ENCODE assay signal across 1 cellular context in the genomic region with DNA sequence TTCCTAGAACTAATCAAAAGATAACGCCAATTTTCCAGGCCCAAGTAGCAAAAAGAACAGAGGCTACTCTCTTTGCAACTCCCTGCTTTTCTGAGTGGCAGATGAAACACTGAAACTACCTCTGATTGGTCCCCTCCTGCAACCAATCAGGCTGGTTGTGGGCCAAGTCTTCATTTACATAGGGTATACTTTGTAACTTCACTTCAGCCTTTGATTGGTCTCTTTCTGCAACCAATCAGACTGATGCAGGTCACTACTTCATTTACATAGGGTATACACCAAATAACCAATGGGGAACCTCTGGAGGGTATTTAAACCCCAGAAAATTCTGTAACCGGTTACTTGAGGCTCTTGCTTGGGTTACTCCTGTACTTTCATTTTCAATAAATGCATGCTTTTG.
TF ChIP-seq lines count a peak whose summit lies in the region.

No MANE protein-coding gene starts in this region.

TF ChIP-seq in K562, 482 proteins besides CTCF, POLR2A, EP300 and RAD21 (continued from another document):
- TF ChIP-seq, protein P1, sequence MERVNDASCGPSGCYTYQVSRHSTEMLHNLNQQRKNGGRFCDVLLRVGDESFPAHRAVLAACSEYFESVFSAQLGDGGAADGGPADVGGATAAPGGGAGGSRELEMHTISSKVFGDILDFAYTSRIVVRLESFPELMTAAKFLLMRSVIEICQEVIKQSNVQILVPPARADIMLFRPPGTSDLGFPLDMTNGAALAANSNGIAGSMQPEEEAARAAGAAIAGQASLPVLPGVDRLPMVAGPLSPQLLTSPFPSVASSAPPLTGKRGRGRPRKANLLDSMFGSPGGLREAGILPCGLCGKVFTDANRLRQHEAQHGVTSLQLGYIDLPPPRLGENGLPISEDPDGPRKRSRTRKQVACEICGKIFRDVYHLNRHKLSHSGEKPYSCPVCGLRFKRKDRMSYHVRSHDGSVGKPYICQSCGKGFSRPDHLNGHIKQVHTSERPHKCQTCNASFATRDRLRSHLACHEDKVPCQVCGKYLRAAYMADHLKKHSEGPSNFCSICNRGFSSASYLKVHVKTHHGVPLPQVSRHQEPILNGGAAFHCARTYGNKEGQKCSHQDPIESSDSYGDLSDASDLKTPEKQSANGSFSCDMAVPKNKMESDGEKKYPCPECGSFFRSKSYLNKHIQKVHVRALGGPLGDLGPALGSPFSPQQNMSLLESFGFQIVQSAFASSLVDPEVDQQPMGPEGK (CRISPR knock-in tag; IDR thresholded peaks at IDR 0.05; ENCODE audit: borderline replicate concordance), result no peak
- TF ChIP-seq DMBX1 (CRISPR knock-in tag; IDR thresholded peaks at IDR 0.05; ENCODE audit: borderline replicate concordance) (no peak), CBFA2T3 (IDR thresholded peaks at IDR 0.05) (no peak), LEF1 (IDR thresholded peaks at IDR 0.05) (no peak)
- TF ChIP-seq, protein P2, sequence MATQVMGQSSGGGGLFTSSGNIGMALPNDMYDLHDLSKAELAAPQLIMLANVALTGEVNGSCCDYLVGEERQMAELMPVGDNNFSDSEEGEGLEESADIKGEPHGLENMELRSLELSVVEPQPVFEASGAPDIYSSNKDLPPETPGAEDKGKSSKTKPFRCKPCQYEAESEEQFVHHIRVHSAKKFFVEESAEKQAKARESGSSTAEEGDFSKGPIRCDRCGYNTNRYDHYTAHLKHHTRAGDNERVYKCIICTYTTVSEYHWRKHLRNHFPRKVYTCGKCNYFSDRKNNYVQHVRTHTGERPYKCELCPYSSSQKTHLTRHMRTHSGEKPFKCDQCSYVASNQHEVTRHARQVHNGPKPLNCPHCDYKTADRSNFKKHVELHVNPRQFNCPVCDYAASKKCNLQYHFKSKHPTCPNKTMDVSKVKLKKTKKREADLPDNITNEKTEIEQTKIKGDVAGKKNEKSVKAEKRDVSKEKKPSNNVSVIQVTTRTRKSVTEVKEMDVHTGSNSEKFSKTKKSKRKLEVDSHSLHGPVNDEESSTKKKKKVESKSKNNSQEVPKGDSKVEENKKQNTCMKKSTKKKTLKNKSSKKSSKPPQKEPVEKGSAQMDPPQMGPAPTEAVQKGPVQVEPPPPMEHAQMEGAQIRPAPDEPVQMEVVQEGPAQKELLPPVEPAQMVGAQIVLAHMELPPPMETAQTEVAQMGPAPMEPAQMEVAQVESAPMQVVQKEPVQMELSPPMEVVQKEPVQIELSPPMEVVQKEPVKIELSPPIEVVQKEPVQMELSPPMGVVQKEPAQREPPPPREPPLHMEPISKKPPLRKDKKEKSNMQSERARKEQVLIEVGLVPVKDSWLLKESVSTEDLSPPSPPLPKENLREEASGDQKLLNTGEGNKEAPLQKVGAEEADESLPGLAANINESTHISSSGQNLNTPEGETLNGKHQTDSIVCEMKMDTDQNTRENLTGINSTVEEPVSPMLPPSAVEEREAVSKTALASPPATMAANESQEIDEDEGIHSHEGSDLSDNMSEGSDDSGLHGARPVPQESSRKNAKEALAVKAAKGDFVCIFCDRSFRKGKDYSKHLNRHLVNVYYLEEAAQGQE (CRISPR knock-in tag; IDR thresholded peaks at IDR 0.05; ENCODE audit: low read depth), result no peak
